8 cellular contexts compared by ENCODE assay signal in genomic region chr16:4474192-4474961, GRCh38. TPM values are rescaled to one million over a fixed set of nuclear protein-coding genes. Genes with fewer than 3 reads are reported as not detected.
DNase-seq lines count a peak whose midpoint lies in the region; ATAC-seq, FAIRE-seq and TF ChIP-seq lines count a peak whose summit lies in the region.

NMRAL1 (minus strand) TSS chr16:4474625; CDS start chr16:4474132, 493 bp downstream.

- DNase-seq in GM12891 (ENCODE audit: insufficient read length, low spot score) = peak; percentile 89
- DNase-seq in NK-92 (lab: John Stamatoyannopoulos, UW; ENCODE audit: unreplicated experiment) = peak; percentile 53
- peak; percentile 84 for DNase-seq in effector CD8-positive, alpha-beta T cell (lab: John Stamatoyannopoulos, UW)
- peak; percentile 90 to 96 for DNase-seq in lung microvascular endothelial cell (ENCODE audit: low read depth in 2 of 2)
- DNase-seq in stimulated activated CD4-positive, alpha-beta T cell treated with anti-CD3 and anti-CD28 coated beads, TNF-alpha, amount 100 ng/mL, for 48 hours (ENCODE audit: low read depth in 3 of 3) = peak; percentile 80 to 89 (median 88)

- ATAC-seq in HG03378 (IDR thresholded peaks at IDR 0.05; ENCODE audit: unreplicated experiment) (peak; percentile 34), HG02642 (IDR thresholded peaks at IDR 0.05; ENCODE audit: poor library complexity, unreplicated experiment) (no peak)

- CTCF ChIA-PET in activated CD8-positive, alpha-beta memory T cell treated with anti-CD3 and anti-CD28 coated beads for 36 hours (lab: Charles Lee) = interaction anchor here (1.2 to 5.3 kb wide), 3 partner anchors 8 to 221 kb away, joined by 3 to 36 read pairs (median 17); no protein-coding TSS in a partner anchor

- peak; percentile 45 for FAIRE-seq in GM12891 (lab: Jason Lieb, UNC)

- POLR2A ChIA-PET in activated CD8-positive, alpha-beta memory T cell treated with anti-CD3 and anti-CD28 coated beads for 36 hours (lab: Charles Lee) = interaction anchor here (1.1 to 4.7 kb wide), 4 partner anchors 8 to 203 kb away, joined by 3 to 31 read pairs (median 3); partner anchors contain the start of gene CDIP1

- TF ChIP-seq POLR2A in GM12891 (IDR thresholded peaks at IDR 0.05; ENCODE audit: low read depth, low read length) = peak; percentile 74

TF ChIP-seq in GM12891, 5 proteins besides CTCF, POLR2A, EP300 and RAD21:
- TF ChIP-seq POU2F2 (IDR thresholded peaks at IDR 0.05; ENCODE audit: low read depth, low read length) (no peak), TAF1 (IDR thresholded peaks at IDR 0.05; ENCODE audit: low read depth, low read length) (no peak), POLR2AphosphoS5 (IDR thresholded peaks at IDR 0.05; ENCODE audit: low read depth, low read length) (peak; percentile 84)

RNA-seq across cellular contexts. Expression of gene NMRAL1, which starts in this region (rescaled TPM):
- 61.8 TPM for polyA plus RNA-seq in GM12891 (2012; ENCODE audit: low read depth, missing spikeins)
- total RNA-seq in activated CD8-positive, alpha-beta memory T cell treated with anti-CD3 and anti-CD28 coated beads for 36 hours = 10 to 100 TPM; 67.8 to 70.8 TPM
- 53.4 and 55.6 TPM in 2 replicates for total RNA-seq in lung microvascular endothelial cell
